In genomic region chr10:126904493-126904806, GRCh38 we compare ENCODE assay signal across 1 cellular context.
TF ChIP-seq lines count a peak whose summit lies in the region.

No MANE protein-coding gene starts in this region.

TF ChIP-seq in H1, 55 proteins besides CTCF, POLR2A, EP300 and RAD21:
- TF ChIP-seq JUND (IDR thresholded peaks at IDR 0.05; ENCODE audit: low read length) (no peak), KDM1A (IDR thresholded peaks at IDR 0.05; ENCODE audit: borderline replicate concordance, low read length) (no peak), JUN (IDR thresholded peaks at IDR 0.05; ENCODE audit: low read depth, low read length) (no peak), ATF2 (IDR thresholded peaks at IDR 0.05; ENCODE audit: low read length) (no peak), SP2 (IDR thresholded peaks at IDR 0.05; ENCODE audit: low read length) (no peak), HDAC6 (IDR thresholded peaks at IDR 0.05; ENCODE audit: low read depth, low read length) (no peak), TAF1 (IDR thresholded peaks at IDR 0.05; ENCODE audit: low read depth, low read length) (no peak), CEBPB (IDR thresholded peaks at IDR 0.05; ENCODE audit: low read depth, low read length) (no peak), TAF7 (optimal IDR thresholded peaks at IDR 0.05; ENCODE audit: borderline replicate concordance, low read depth, low read length) (no peak), POLR2AphosphoS5 (IDR thresholded peaks at IDR 0.05; ENCODE audit: low read depth, low read length) (no peak), RNF2 (IDR thresholded peaks at IDR 0.05; ENCODE audit: borderline replicate concordance, low read depth, low read length, missing control alignments, poor library complexity, severe bottlenecking) (no peak), CTBP2 (IDR thresholded peaks at IDR 0.05; ENCODE audit: borderline replicate concordance, insufficient read depth, insufficient read length, low read length) (no peak), SAP30 (IDR thresholded peaks at IDR 0.05; ENCODE audit: insufficient read depth, insufficient replicate concordance, low read length) (no peak), TEAD4 (IDR thresholded peaks at IDR 0.05; ENCODE audit: low read depth, low read length) (no peak)
- TF ChIP-seq, protein P1, sequence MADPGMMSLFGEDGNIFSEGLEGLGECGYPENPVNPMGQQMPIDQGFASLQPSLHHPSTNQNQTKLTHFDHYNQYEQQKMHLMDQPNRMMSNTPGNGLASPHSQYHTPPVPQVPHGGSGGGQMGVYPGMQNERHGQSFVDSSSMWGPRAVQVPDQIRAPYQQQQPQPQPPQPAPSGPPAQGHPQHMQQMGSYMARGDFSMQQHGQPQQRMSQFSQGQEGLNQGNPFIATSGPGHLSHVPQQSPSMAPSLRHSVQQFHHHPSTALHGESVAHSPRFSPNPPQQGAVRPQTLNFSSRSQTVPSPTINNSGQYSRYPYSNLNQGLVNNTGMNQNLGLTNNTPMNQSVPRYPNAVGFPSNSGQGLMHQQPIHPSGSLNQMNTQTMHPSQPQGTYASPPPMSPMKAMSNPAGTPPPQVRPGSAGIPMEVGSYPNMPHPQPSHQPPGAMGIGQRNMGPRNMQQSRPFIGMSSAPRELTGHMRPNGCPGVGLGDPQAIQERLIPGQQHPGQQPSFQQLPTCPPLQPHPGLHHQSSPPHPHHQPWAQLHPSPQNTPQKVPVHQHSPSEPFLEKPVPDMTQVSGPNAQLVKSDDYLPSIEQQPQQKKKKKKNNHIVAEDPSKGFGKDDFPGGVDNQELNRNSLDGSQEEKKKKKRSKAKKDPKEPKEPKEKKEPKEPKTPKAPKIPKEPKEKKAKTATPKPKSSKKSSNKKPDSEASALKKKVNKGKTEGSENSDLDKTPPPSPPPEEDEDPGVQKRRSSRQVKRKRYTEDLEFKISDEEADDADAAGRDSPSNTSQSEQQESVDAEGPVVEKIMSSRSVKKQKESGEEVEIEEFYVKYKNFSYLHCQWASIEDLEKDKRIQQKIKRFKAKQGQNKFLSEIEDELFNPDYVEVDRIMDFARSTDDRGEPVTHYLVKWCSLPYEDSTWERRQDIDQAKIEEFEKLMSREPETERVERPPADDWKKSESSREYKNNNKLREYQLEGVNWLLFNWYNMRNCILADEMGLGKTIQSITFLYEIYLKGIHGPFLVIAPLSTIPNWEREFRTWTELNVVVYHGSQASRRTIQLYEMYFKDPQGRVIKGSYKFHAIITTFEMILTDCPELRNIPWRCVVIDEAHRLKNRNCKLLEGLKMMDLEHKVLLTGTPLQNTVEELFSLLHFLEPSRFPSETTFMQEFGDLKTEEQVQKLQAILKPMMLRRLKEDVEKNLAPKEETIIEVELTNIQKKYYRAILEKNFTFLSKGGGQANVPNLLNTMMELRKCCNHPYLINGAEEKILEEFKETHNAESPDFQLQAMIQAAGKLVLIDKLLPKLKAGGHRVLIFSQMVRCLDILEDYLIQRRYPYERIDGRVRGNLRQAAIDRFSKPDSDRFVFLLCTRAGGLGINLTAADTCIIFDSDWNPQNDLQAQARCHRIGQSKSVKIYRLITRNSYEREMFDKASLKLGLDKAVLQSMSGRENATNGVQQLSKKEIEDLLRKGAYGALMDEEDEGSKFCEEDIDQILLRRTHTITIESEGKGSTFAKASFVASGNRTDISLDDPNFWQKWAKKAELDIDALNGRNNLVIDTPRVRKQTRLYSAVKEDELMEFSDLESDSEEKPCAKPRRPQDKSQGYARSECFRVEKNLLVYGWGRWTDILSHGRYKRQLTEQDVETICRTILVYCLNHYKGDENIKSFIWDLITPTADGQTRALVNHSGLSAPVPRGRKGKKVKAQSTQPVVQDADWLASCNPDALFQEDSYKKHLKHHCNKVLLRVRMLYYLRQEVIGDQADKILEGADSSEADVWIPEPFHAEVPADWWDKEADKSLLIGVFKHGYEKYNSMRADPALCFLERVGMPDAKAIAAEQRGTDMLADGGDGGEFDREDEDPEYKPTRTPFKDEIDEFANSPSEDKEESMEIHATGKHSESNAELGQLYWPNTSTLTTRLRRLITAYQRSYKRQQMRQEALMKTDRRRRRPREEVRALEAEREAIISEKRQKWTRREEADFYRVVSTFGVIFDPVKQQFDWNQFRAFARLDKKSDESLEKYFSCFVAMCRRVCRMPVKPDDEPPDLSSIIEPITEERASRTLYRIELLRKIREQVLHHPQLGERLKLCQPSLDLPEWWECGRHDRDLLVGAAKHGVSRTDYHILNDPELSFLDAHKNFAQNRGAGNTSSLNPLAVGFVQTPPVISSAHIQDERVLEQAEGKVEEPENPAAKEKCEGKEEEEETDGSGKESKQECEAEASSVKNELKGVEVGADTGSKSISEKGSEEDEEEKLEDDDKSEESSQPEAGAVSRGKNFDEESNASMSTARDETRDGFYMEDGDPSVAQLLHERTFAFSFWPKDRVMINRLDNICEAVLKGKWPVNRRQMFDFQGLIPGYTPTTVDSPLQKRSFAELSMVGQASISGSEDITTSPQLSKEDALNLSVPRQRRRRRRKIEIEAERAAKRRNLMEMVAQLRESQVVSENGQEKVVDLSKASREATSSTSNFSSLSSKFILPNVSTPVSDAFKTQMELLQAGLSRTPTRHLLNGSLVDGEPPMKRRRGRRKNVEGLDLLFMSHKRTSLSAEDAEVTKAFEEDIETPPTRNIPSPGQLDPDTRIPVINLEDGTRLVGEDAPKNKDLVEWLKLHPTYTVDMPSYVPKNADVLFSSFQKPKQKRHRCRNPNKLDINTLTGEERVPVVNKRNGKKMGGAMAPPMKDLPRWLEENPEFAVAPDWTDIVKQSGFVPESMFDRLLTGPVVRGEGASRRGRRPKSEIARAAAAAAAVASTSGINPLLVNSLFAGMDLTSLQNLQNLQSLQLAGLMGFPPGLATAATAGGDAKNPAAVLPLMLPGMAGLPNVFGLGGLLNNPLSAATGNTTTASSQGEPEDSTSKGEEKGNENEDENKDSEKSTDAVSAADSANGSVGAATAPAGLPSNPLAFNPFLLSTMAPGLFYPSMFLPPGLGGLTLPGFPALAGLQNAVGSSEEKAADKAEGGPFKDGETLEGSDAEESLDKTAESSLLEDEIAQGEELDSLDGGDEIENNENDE (IDR thresholded peaks at IDR 0.05; ENCODE audit: insufficient replicate concordance, low read length), result no peak
- TF ChIP-seq, protein P2, sequence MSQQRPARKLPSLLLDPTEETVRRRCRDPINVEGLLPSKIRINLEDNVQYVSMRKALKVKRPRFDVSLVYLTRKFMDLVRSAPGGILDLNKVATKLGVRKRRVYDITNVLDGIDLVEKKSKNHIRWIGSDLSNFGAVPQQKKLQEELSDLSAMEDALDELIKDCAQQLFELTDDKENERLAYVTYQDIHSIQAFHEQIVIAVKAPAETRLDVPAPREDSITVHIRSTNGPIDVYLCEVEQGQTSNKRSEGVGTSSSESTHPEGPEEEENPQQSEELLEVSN (IDR thresholded peaks at IDR 0.05), result no peak
- TF ChIP-seq, protein P3, sequence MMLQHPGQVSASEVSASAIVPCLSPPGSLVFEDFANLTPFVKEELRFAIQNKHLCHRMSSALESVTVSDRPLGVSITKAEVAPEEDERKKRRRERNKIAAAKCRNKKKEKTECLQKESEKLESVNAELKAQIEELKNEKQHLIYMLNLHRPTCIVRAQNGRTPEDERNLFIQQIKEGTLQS (IDR thresholded peaks at IDR 0.05; ENCODE audit: insufficient read depth, low read depth, low read length), result no peak
